8 cellular contexts compared by ENCODE assay signal in the genomic region with DNA sequence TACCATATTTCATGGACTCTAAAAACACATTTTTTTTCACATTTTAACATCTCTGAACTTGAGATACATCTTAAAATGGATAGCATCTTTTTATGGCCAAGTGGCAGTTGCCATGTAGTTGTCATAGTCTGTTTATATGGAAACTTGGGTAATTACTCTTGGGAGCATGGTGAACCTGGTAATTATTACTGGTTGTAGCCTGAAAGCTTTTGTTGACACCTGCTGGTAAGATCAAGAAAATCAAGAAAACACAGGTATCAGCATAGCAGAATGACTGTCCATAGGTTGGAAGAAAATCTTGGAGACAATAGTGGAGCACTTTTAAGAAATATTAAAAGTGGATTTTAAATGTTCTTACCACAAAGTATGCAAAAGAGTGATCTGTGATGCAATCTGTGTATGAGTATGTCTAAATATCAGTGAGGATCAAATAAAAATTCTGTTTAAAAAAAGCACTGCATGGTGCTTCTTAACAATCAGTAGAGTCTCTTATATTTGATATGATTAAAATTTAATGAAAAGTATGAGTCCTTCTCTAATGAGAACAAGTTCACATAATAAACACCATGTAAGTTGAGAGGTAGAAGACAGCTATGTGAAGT. TPM values are rescaled to one million over a fixed set of nuclear protein-coding genes. Genes with fewer than 3 reads are reported as not detected.
DNase-seq lines count a peak whose midpoint lies in the region; ATAC-seq and TF ChIP-seq lines count a peak whose summit lies in the region.

No MANE protein-coding gene starts in this region.

- intact Hi-C loops in Panc1 (cut with micrococcal nuclease; ENCODE audit: unreplicated experiment) = loop anchor here (2.0 kb wide), 1 partner anchor 202 kb away; no protein-coding TSS in a partner anchor

- H3K4me2 ChIP-seq in hepatocyte = no peak overlapping the region

- no TSS peak for BruUV-seq in Panc1 (replicated peaks; lab: Mats Ljungman, UMichigan)

- H3K36me3 ChIP-seq in Panc1 (ENCODE audit: control insufficient read depth, insufficient read depth, low read length) (no peaks in the 10 kb centered on the region; the same call in 1 of the 2 replicates), hepatocyte (replicated peaks; ENCODE audit: insufficient read depth, low read depth) (no peaks in the 10 kb centered on the region)

- H3K4me1 ChIP-seq in Panc1 (ENCODE audit: control insufficient read depth, insufficient read depth, low read length) = no peaks in the 10 kb centered on the region
- H3K4me1 ChIP-seq in hepatocyte (ENCODE audit: insufficient read depth) = no peaks in the 10 kb centered on the region

- H4K20me1 ChIP-seq in hepatocyte (ENCODE audit: insufficient read depth, poor library complexity, severe bottlenecking) = no peaks in the 10 kb centered on the region

- H3K9me3 ChIP-seq in Panc1 (ENCODE audit: control insufficient read depth, insufficient read depth, low read depth, low read length) (no peaks in the 10 kb centered on the region), hepatocyte (ENCODE audit: low read depth) (no peaks in the 10 kb centered on the region)

- DNase-seq in EL (peak; percentile 23), Panc1 (ENCODE audit: low read depth, low spot score) (no peak), hepatocyte (ENCODE audit: low spot score) (peak; percentile 19), inferior parietal cortex (ENCODE audit: extremely low spot score) (no peak)
- no peak for DNase-seq in activated effector memory CD4-positive, alpha-beta T cell treated with Interleukin-2 at 50 U/mL for 16 hours

- no peak overlapping the region for H2AFZ ChIP-seq in hepatocyte

- CTCF ChIA-PET in Panc1 (lab: Charles Lee) = interaction anchor here (0.6 to 1.2 kb wide), 2 partner anchors 93 to 201 kb away, joined by 3 to 4 read pairs; no protein-coding TSS in a partner anchor

- TF ChIP-seq CTCF in Panc1 (IDR thresholded peaks at IDR 0.05) (peak; percentile 45; the same call in 1 of the 2 replicates), hepatocyte (IDR thresholded peaks at IDR 0.05; ENCODE audit: poor library complexity) (peak; percentile 35)

- in situ Hi-C loops in Panc1 (cut with HindIII; ENCODE audit: low pct_unique_long_range_greater_than_20kb, low sequenced_read_pairs) = no loop called here

- ATAC-seq in HG03439 (IDR thresholded peaks at IDR 0.05; ENCODE audit: unreplicated experiment) (peak; percentile 54), Panc1 (peak; percentile 63; the same call in 1 of the 2 replicates), HG02973 (IDR thresholded peaks at IDR 0.05; ENCODE audit: unreplicated experiment) (no peak), HG03196 (IDR thresholded peaks at IDR 0.05; ENCODE audit: unreplicated experiment) (no peak)

- H3K9me2 ChIP-seq in hepatocyte (replicated peaks; ENCODE audit: insufficient read depth) = no peaks in the 10 kb centered on the region

- H3K79me2 ChIP-seq in hepatocyte = no peaks in the 10 kb centered on the region

- H3K4me3 ChIP-seq in Panc1 (ENCODE audit: low read depth in 2 of 2, low read length in 2 of 2) (no peak overlapping the region), hepatocyte (no peak overlapping the region)

- no peaks in the 10 kb centered on the region for H3K27me3 ChIP-seq in Panc1 (ENCODE audit: control insufficient read depth, insufficient read depth, low read length)
- no peaks in the 10 kb centered on the region for H3K27me3 ChIP-seq in hepatocyte

- H3K27ac ChIP-seq in Panc1 (ENCODE audit: low read length) = no peak overlapping the region
- H3K27ac ChIP-seq in hepatocyte = no peak overlapping the region

- POLR2A ChIA-PET in Panc1 (lab: Charles Lee) = no interaction called here

RNA-seq across cellular contexts. Expression of a gene that starts 44.2 kb away (rescaled TPM):
- total RNA-seq in Panc1 (2021; ENCODE audit: unreplicated experiment) (12.4 TPM), hepatocyte (18.4 and 25.6 TPM in 2 replicates)
- polyA plus RNA-seq in Panc1 (2012; ENCODE audit: insufficient read length) = 14.2 TPM
- 21.4 and 23.0 TPM in 2 replicates for polyA plus RNA-seq in hepatocyte

Comparison
In these comparisons a context has a peak if more than half of its experiments do, and no peak if none do; other contexts are left out.
1. DNase-seq: peak in EL (single experiment) and hepatocyte (single experiment); none in Panc1 (single experiment), activated effector memory CD4-positive, alpha-beta T cell treated with Interleukin-2 at 50 U/mL for 16 hours (single experiment) and inferior parietal cortex (single experiment).
2. ATAC-seq: peak in HG03439 (single experiment) and Panc1 (single experiment); none in HG02973 (single experiment) and HG03196 (single experiment).